ENCODE assay signal across 6 cellular contexts in genomic region chr15:42491540-42492225, GRCh38. TPM values are rescaled to one million over a fixed set of nuclear protein-coding genes. Genes with fewer than 3 reads are reported as not detected.
DNase-seq lines count a peak whose midpoint lies in the region; ATAC-seq and TF ChIP-seq lines count a peak whose summit lies in the region.

No MANE protein-coding gene starts in this region.

- H3K36me3 ChIP-seq in lower lobe of right lung, result no peaks in the 10 kb centered on the region

- H3K9me3 ChIP-seq in lower lobe of right lung, result no peaks in the 10 kb centered on the region

- DNase-seq in EH (ENCODE audit: low read depth) (peak; percentile 82), lower lobe of right lung (no peak), NCI-H1417 treated with DMSO at 0.1 percent for 48 hours (lab: John Stamatoyannopoulos, UW) (no peak)
- no peak for DNase-seq in activated T-helper 1 cell treated with anti-CD3 and anti-CD28 coated beads, Interleukin-12 subunit alpha, Interleukin-12 subunit beta, Interleukin-2, Interleukin-4 antibody, amounts not matched to agents 30 ng/mL and 10 ng/mL and 1 ng/mL, durations not matched to agents 14 hours and 24 hours and 36 hours (ENCODE audit: low spot score)

- H3K4me1 Mint-ChIP-seq in activated T-helper 1 cell treated with anti-CD3 and anti-CD28 coated beads, Interleukin-12 subunit alpha, Interleukin-12 subunit beta, Interleukin-2, Interleukin-4 antibody, amounts not matched to agents 30 ng/mL and 10 ng/mL and 1 ng/mL, durations not matched to agents 14 hours and 24 hours and 36 hours (ENCODE audit: low read depth), result peaks cover 52% of the 10 kb centered on the region

- ATAC-seq in lower lobe of right lung (peak; percentile 55 to 74), HG03457 (IDR thresholded peaks at IDR 0.05; ENCODE audit: unreplicated experiment) (no peak), GM19397 (IDR thresholded peaks at IDR 0.05; ENCODE audit: unreplicated experiment) (no peak)

- peaks cover 9% of the 10 kb centered on the region for H3K36me3 Mint-ChIP-seq in activated T-helper 1 cell treated with anti-CD3 and anti-CD28 coated beads, Interleukin-12 subunit alpha, Interleukin-12 subunit beta, Interleukin-2, Interleukin-4 antibody, amounts not matched to agents 30 ng/mL and 10 ng/mL and 1 ng/mL, durations not matched to agents 14 hours and 24 hours and 36 hours (ENCODE audit: low read depth)

- H3K27me3 ChIP-seq in lower lobe of right lung (ENCODE audit: low read depth), result no peaks in the 10 kb centered on the region

- no peaks in the 10 kb centered on the region for H3K9me3 Mint-ChIP-seq in activated T-helper 1 cell treated with anti-CD3 and anti-CD28 coated beads, Interleukin-12 subunit alpha, Interleukin-12 subunit beta, Interleukin-2, Interleukin-4 antibody, amounts not matched to agents 30 ng/mL and 10 ng/mL and 1 ng/mL, durations not matched to agents 14 hours and 24 hours and 36 hours

- H3K4me1 ChIP-seq in lower lobe of right lung, result peaks cover 67% of the 10 kb centered on the region

- H3K27ac Mint-ChIP-seq in activated T-helper 1 cell treated with anti-CD3 and anti-CD28 coated beads, Interleukin-12 subunit alpha, Interleukin-12 subunit beta, Interleukin-2, Interleukin-4 antibody, amounts not matched to agents 30 ng/mL and 10 ng/mL and 1 ng/mL, durations not matched to agents 14 hours and 24 hours and 36 hours, result peak overlapping the region; percentile 99

- intact Hi-C loops in activated T-helper 1 cell treated with anti-CD3 and anti-CD28 coated beads, Interleukin-12 subunit alpha, Interleukin-12 subunit beta, Interleukin-2, Interleukin-4 antibody, amounts not matched to agents 30 ng/mL and 10 ng/mL and 1 ng/mL, durations not matched to agents 14 hours and 24 hours and 36 hours (cut with micrococcal nuclease), result loop anchor here (1.0 to 10.0 kb wide), 4 partner anchors 57 to 243 kb away; partner anchors contain the start of genes CDAN1, GANC, HAUS2 and LRRC57
- intact Hi-C loops in lower lobe of right lung (cut with DNase I), result no loop called here

- peak overlapping the region; percentile 94 for H3K4me3 ChIP-seq in lower lobe of right lung

- peak overlapping the region; percentile 97 for H3K27ac ChIP-seq in lower lobe of right lung

- H3K27me3 Mint-ChIP-seq in activated T-helper 1 cell treated with anti-CD3 and anti-CD28 coated beads, Interleukin-12 subunit alpha, Interleukin-12 subunit beta, Interleukin-2, Interleukin-4 antibody, amounts not matched to agents 30 ng/mL and 10 ng/mL and 1 ng/mL, durations not matched to agents 14 hours and 24 hours and 36 hours (ENCODE audit: insufficient read depth), result no peaks in the 10 kb centered on the region

- no peak for TF ChIP-seq CTCF in lower lobe of right lung (IDR thresholded peaks at IDR 0.05)

- peak overlapping the region; percentile 99 for H3K4me3 Mint-ChIP-seq in activated T-helper 1 cell treated with anti-CD3 and anti-CD28 coated beads, Interleukin-12 subunit alpha, Interleukin-12 subunit beta, Interleukin-2, Interleukin-4 antibody, amounts not matched to agents 30 ng/mL and 10 ng/mL and 1 ng/mL, durations not matched to agents 14 hours and 24 hours and 36 hours

RNA-seq across cellular contexts. Expression of gene ZNF106, which starts 0.7 kb away (rescaled TPM):
- total RNA-seq in activated T-helper 1 cell treated with anti-CD3 and anti-CD28 coated beads, Interleukin-12 subunit alpha, Interleukin-12 subunit beta, Interleukin-2, Interleukin-4 antibody, amounts not matched to agents 30 ng/mL and 10 ng/mL and 1 ng/mL, durations not matched to agents 14 hours and 24 hours and 36 hours, result 62.8 and 63.9 TPM in 2 replicates
- total RNA-seq in lower lobe of right lung, result 92.2 TPM

RNA-seq across cellular contexts. Expression of gene SNAP23, which starts 3.8 kb away (rescaled TPM):
- total RNA-seq in activated T-helper 1 cell treated with anti-CD3 and anti-CD28 coated beads, Interleukin-12 subunit alpha, Interleukin-12 subunit beta, Interleukin-2, Interleukin-4 antibody, amounts not matched to agents 30 ng/mL and 10 ng/mL and 1 ng/mL, durations not matched to agents 14 hours and 24 hours and 36 hours, result 73.8 and 87.5 TPM in 2 replicates
- total RNA-seq in lower lobe of right lung, result 79.3 TPM

RNA-seq across cellular contexts. Expression of gene LRRC57, which starts 56.9 kb away (rescaled TPM):
- 19.9 TPM in 2 replicates for total RNA-seq in activated T-helper 1 cell treated with anti-CD3 and anti-CD28 coated beads, Interleukin-12 subunit alpha, Interleukin-12 subunit beta, Interleukin-2, Interleukin-4 antibody, amounts not matched to agents 30 ng/mL and 10 ng/mL and 1 ng/mL, durations not matched to agents 14 hours and 24 hours and 36 hours
- total RNA-seq in lower lobe of right lung, result 23.7 TPM

RNA-seq across cellular contexts. Expression of gene HAUS2, which starts 57.0 kb away (rescaled TPM):
- 43.2 and 46.7 TPM in 2 replicates for total RNA-seq in activated T-helper 1 cell treated with anti-CD3 and anti-CD28 coated beads, Interleukin-12 subunit alpha, Interleukin-12 subunit beta, Interleukin-2, Interleukin-4 antibody, amounts not matched to agents 30 ng/mL and 10 ng/mL and 1 ng/mL, durations not matched to agents 14 hours and 24 hours and 36 hours
- 21.4 TPM for total RNA-seq in lower lobe of right lung

Comparison
In these comparisons a context has a peak if more than half of its experiments do, and no peak if none do; other contexts are left out.
1. ATAC-seq: peak in lower lobe of right lung (2 of 2); none in HG03457 (single experiment) and GM19397 (single experiment).